In the genomic region with DNA sequence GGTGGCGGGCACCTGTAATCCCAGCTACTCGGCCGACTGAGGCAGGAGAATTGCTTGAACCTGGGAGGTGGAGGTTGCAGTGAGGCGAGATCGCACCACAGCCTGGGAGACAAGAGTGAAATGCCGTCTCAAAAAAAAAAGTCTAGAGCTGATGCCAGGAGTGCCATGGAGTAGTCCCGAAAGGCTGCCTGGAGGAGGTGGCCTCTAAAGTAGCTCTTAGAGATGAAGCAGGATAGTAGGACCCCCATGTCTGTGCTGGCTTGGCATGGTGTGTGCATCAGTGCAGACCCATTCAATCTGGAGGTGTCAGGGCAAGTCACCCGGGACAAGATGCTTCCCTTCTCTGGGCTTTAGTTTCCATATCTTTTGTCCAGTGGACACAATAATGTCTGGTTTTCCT, we compare ENCODE assay signal across 17 cellular contexts. TPM values are rescaled to one million over a fixed set of nuclear protein-coding genes. Genes with fewer than 3 reads are reported as not detected.
A peak's percentile ranks its signal among the peaks of the same experiment; 100 is the strongest.
DNase-seq lines count a peak whose midpoint lies in the region; ATAC-seq and TF ChIP-seq lines count a peak whose summit lies in the region.
"Had no signal": no experiment of that assay in that cellular context is flagged by ENCODE, and none has a peak within 500 bp of the region (broad histone marks: within the 10 kb centered on the region; RNA-seq: fewer than 3 reads in every experiment).

No MANE protein-coding gene starts in this region.

- peaks cover 15% of the 10 kb centered on the region for H3K9me3 Mint-ChIP-seq in glutamatergic neuron (ENCODE audit: unreplicated experiment)
- H3K9me3 Mint-ChIP-seq: CD8-positive, alpha-beta memory T cell; GM23338 had no signal

- H3K4me1 Mint-ChIP-seq in T-helper 17 cell (peaks cover 41% of the 10 kb centered on the region), glutamatergic neuron (ENCODE audit: low read depth, unreplicated experiment) (peaks cover 43% of the 10 kb centered on the region)

- H3K4me1 ChIP-seq in right atrium auricular region: peaks cover 0 to 19% of the 10 kb centered on the region in 2 donors

- intact Hi-C loops in Right ventricle myocardium inferior (cut with DNase I): no loop called here

- TF ChIP-seq CTCF in right atrium auricular region (IDR thresholded peaks at IDR 0.05): no peak
- no peak for TF ChIP-seq CTCF in glutamatergic neuron (IDR thresholded peaks at IDR 0.05; ENCODE audit: partially characterized antibody, unreplicated experiment)

- no peaks in the 10 kb centered on the region for H3K36me3 ChIP-seq in right atrium auricular region

- no peak overlapping the region for H3K4me3 ChIP-seq in right atrium auricular region
- H3K4me3 ChIP-seq: BLaER1, GM23338 had no signal

- H3K27me3 Mint-ChIP-seq in T-helper 17 cell (no peaks in the 10 kb centered on the region), glutamatergic neuron (ENCODE audit: unreplicated experiment) (peaks cover 24% of the 10 kb centered on the region)

- H3K27me3 ChIP-seq in right atrium auricular region: no peaks in the 10 kb centered on the region
- H3K27me3 ChIP-seq: BLaER1 had no signal

- H3K27ac Mint-ChIP-seq in T-helper 17 cell: peak overlapping the region; percentile 77
- H3K27ac Mint-ChIP-seq in glutamatergic neuron (ENCODE audit: unreplicated experiment): peak overlapping the region; percentile 93
- H3K27ac Mint-ChIP-seq: GM23338 had no signal

- peak; percentile 17 for DNase-seq in Right ventricle myocardium inferior (ENCODE audit: missing footprints)
- DNase-seq in right atrium auricular region (ENCODE audit: low spot score): no peak
- no peak for DNase-seq in T-helper 17 cell
- no peak for DNase-seq in glutamatergic neuron
- DNase-seq in GF-D8 (lab: John Stamatoyannopoulos, UW): no peak
- no peak for DNase-seq in left lobe of liver (ENCODE audit: low spot score)
- DNase-seq: CD8-positive, alpha-beta memory T cell; COR-L47; DMS53; DND-41; EL; HCEC 1CT; IMR-90 had no signal

- H3K9me3 ChIP-seq in right atrium auricular region: no peaks in the 10 kb centered on the region
- no peaks in the 10 kb centered on the region for H3K9me3 ChIP-seq in T-helper 17 cell (ENCODE audit: control insufficient read depth, low read length, poor library complexity, severe bottlenecking)
- H3K9me3 ChIP-seq: BLaER1 had no signal

- no peak for ATAC-seq in Right ventricle myocardium inferior
- no peak for ATAC-seq in T-helper 17 cell
- ATAC-seq in HG03520 (IDR thresholded peaks at IDR 0.05; ENCODE audit: unreplicated experiment): no peak
- ATAC-seq in left lobe of liver: no peak
- ATAC-seq: GM23338 had no signal

- H3K27ac ChIP-seq in right atrium auricular region: no peak overlapping the region
- H3K27ac ChIP-seq: 22Rv1, BLaER1 had no signal

- H3K4me3 Mint-ChIP-seq in T-helper 17 cell (no peak overlapping the region), glutamatergic neuron (ENCODE audit: unreplicated experiment) (peak overlapping the region; percentile 41)
- H3K4me3 Mint-ChIP-seq: GM23338 had no signal

- H3K36me3 Mint-ChIP-seq in T-helper 17 cell (ENCODE audit: low read depth) (peaks cover 8% of the 10 kb centered on the region), glutamatergic neuron (ENCODE audit: unreplicated experiment) (no peaks in the 10 kb centered on the region)

RNA-seq across cellular contexts. Expression of gene RAP1GAP2, which starts 6.3 kb away (rescaled TPM):
- total RNA-seq in Right ventricle myocardium inferior (57.2 TPM), right atrium auricular region (10 to 100 TPM; 22.4 to 32.9 TPM), T-helper 17 cell (100 to 1,000 TPM in 1 of 2 donors, 10 to 100 TPM in 1; 77.3 to 109 TPM), glutamatergic neuron (ENCODE audit: unreplicated experiment) (86.0 TPM), left lobe of liver (1.9 TPM)

RNA-seq across cellular contexts. Expression of gene CCDC92B, which starts 53.1 kb away (rescaled TPM):
- total RNA-seq in Right ventricle myocardium inferior (0.16 TPM), right atrium auricular region (not detected), T-helper 17 cell (under 1 TPM; 0.13 to 0.37 TPM), glutamatergic neuron (ENCODE audit: unreplicated experiment) (19.0 TPM), left lobe of liver (not detected)
- total RNA-seq: IMR-90 had no signal

Comparison
In these comparisons a context has a peak if more than half of its experiments do, and no peak if none do; other contexts are left out.
1. RNA of gene CCDC92B, which starts 53.1 kb away (total RNA-seq): 19.0 TPM in glutamatergic neuron (single experiment); 0.13 to 0.37 TPM in T-helper 17 cell, 0.16 TPM in Right ventricle myocardium inferior (single experiment), not detected in right atrium auricular region and not detected in left lobe of liver (single experiment); every median in the first group is over 10 times any median in the second.